ENCODE assay signal across 1 cellular context in the genomic region with DNA sequence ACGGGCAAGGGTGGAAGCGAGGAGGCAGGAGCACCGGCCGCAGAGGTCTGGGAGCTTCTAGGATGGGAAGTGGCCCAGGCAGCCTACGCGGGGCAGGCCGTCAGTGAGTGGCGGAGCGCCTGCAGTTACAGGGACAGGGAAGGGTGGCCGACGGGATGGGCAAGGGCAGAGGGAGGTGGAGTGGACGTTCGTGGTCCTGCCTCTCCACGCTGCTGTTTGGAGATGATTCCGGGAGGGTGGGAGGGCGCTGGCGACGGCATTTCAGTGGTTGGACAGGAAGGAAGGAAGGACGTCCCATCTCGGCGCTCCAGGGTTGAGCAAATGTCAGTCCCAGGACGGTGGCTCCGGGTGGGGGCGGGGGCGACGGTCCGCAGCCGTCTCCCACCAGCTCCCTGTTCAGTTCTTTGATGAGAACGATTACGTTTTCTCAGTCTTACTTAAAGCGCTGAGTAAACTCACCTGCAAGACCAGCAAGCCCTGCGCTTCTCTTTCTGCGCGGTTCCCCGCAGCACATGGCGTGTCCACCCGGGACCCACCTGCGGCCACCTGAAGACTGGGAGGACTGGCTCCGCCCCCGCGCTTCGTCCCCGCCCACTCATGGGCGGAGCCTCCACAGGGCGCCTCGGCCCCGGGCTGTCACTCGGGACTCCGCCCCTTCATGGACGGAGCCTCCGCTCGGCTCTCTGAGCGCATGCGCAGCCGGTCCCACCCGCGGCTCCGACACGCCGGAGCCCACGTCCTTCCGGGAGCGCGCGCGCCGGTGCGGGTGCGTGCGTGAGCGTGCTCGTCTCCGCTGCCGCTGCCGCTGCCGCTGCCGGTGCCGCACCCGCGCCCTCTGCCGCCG.
TF ChIP-seq lines count a peak whose summit lies in the region.

Gene DNAJC5, plus strand, starts transcription at position 769 of the 844 bp plus-strand sequence. CDS start 33,220 bp downstream, outside the sequence.

TF ChIP-seq in HepG2, 621 proteins besides CTCF, POLR2A, EP300 and RAD21 (continued from another document and continues in another):
- TF ChIP-seq IRF2 (CRISPR knock-in tag; IDR thresholded peaks at IDR 0.05) (0 out of 2 replicates have a peak, but pooled peaks have one; percentile 64), CBX5 (CRISPR knock-in tag; IDR thresholded peaks at IDR 0.05; ENCODE audit: borderline replicate concordance) (0 out of 2 replicates have a peak, but pooled peaks have one; percentile 36), KLF12 (CRISPR knock-in tag; IDR thresholded peaks at IDR 0.05; ENCODE audit: borderline replicate concordance) (peak; percentile 45), NRL (CRISPR knock-in tag; IDR thresholded peaks at IDR 0.05; ENCODE audit: borderline replicate concordance) (peak; percentile 99), TRIM24 (CRISPR knock-in tag; IDR thresholded peaks at IDR 0.05) (0 out of 2 replicates have a peak, but pooled peaks have one; percentile 1), PRDM15 (CRISPR knock-in tag; IDR thresholded peaks at IDR 0.05) (no peak), KMT2A (CRISPR knock-in tag; IDR thresholded peaks at IDR 0.05) (peak; percentile 63; the same call in 1 of the 2 replicates), CCDC6 (CRISPR knock-in tag; IDR thresholded peaks at IDR 0.05) (no peak), ZNF329 (CRISPR knock-in tag; IDR thresholded peaks at IDR 0.05; ENCODE audit: low read depth) (0 out of 2 replicates have a peak, but pooled peaks have one; percentile 24), MED13 (CRISPR knock-in tag; IDR thresholded peaks at IDR 0.05) (no peak; the same call in 1 of the 2 replicates), ZNF510 (CRISPR knock-in tag; IDR thresholded peaks at IDR 0.05; ENCODE audit: low read depth) (0 out of 2 replicates have a peak, but pooled peaks have one; percentile 25), SMAD3 (CRISPR knock-in tag; IDR thresholded peaks at IDR 0.05) (no peak), BORCS8-MEF2B (CRISPR knock-in tag; IDR thresholded peaks at IDR 0.05) (peak; percentile 46; the same call in 1 of the 2 replicates), SMAD1 (CRISPR knock-in tag; IDR thresholded peaks at IDR 0.05; ENCODE audit: borderline replicate concordance, low read depth) (peak; percentile 66; the same call in 1 of the 2 replicates), POLR2AphosphoS5 (IDR thresholded peaks at IDR 0.05; ENCODE audit: low read depth, low read length) (peak; percentile 75), ZSCAN21 (CRISPR knock-in tag; IDR thresholded peaks at IDR 0.05; ENCODE audit: borderline replicate concordance) (peak; percentile 71; the same call in 1 of the 2 replicates), BRF2 (CRISPR knock-in tag; IDR thresholded peaks at IDR 0.05) (peak; percentile 73; the same call in 1 of the 2 replicates), NFYC (CRISPR knock-in tag; IDR thresholded peaks at IDR 0.05) (peak; percentile 46; the same call in 1 of the 2 replicates), SIX1 (CRISPR knock-in tag; IDR thresholded peaks at IDR 0.05; ENCODE audit: borderline replicate concordance) (no peak), GZF1 (CRISPR knock-in tag; IDR thresholded peaks at IDR 0.05) (no peak), ZNF576 (CRISPR knock-in tag; IDR thresholded peaks at IDR 0.05) (no peak), MIXL1 (CRISPR knock-in tag; IDR thresholded peaks at IDR 0.05) (0 out of 2 replicates have a peak, but pooled peaks have one; percentile 54), NFYB (CRISPR knock-in tag; IDR thresholded peaks at IDR 0.05) (peak; percentile 45; the same call in 1 of the 2 replicates), ZNF740 (CRISPR knock-in tag; IDR thresholded peaks at IDR 0.05) (no peak), AGO1 (IDR thresholded peaks at IDR 0.05; ENCODE audit: low read depth, low read length, poor library complexity, severe bottlenecking) (peak; percentile 88), HMGXB4 (CRISPR knock-in tag; IDR thresholded peaks at IDR 0.05; ENCODE audit: borderline replicate concordance in 1 of 2, low read depth in 1 of 2) (peak; percentile 51 to 72; a peak in 3 of 4 replicates), BCL3 (CRISPR knock-in tag; IDR thresholded peaks at IDR 0.05) (peak; percentile 68), LBX2 (CRISPR knock-in tag; IDR thresholded peaks at IDR 0.05; ENCODE audit: borderline replicate concordance) (no peak), ARHGAP35 (CRISPR knock-in tag; IDR thresholded peaks at IDR 0.05; ENCODE audit: borderline replicate concordance) (peak; percentile 57; the same call in 1 of the 2 replicates), CENPT (CRISPR knock-in tag; IDR thresholded peaks at IDR 0.05; ENCODE audit: low read depth) (peak; percentile 87; the same call in 1 of the 2 replicates), RNF2 (conservative IDR thresholded peaks at IDR 0.05; ENCODE audit: low read depth) (0 out of 2 replicates have a peak, but pooled peaks have one; percentile 32), SIN3A (IDR thresholded peaks at IDR 0.05; ENCODE audit: borderline replicate concordance, low read depth, low read length) (peak; percentile 67; the same call in 1 of the 2 replicates), ZNF343 (CRISPR knock-in tag; IDR thresholded peaks at IDR 0.05) (no peak; the same call in 1 of the 2 replicates)
- TF ChIP-seq, protein P1, sequence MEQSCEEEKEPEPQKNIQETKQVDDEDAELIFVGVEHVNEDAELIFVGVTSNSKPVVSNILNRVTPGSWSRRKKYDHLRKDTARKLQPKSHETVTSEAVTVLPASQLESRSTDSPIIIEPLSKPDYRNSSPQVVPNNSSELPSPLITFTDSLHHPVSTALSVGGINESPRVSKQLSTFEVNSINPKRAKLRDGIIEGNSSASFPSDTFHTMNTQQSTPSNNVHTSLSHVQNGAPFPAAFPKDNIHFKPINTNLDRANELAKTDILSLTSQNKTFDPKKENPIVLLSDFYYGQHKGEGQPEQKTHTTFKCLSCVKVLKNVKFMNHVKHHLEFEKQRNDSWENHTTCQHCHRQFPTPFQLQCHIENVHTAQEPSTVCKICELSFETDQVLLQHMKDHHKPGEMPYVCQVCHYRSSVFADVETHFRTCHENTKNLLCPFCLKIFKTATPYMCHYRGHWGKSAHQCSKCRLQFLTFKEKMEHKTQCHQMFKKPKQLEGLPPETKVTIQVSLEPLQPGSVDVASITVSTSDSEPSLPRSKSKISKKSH (CRISPR knock-in tag; IDR thresholded peaks at IDR 0.05; ENCODE audit: borderline replicate concordance), result peak; percentile 91
- TF ChIP-seq, protein P2, sequence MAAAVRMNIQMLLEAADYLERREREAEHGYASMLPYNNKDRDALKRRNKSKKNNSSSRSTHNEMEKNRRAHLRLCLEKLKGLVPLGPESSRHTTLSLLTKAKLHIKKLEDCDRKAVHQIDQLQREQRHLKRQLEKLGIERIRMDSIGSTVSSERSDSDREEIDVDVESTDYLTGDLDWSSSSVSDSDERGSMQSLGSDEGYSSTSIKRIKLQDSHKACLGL (CRISPR knock-in tag; IDR thresholded peaks at IDR 0.05), result peak; percentile 93; the same call in 1 of the 2 replicates
